8 cellular contexts compared by ENCODE assay signal in genomic region chr12:6195665-6196535, GRCh38. TPM values are rescaled to one million over a fixed set of nuclear protein-coding genes. Genes with fewer than 3 reads are reported as not detected.
DNase-seq lines count a peak whose midpoint lies in the region; ATAC-seq and TF ChIP-seq lines count a peak whose summit lies in the region.

No MANE protein-coding gene starts in this region.

- no peaks in the 10 kb centered on the region for H3K4me1 Mint-ChIP-seq in central memory CD8-positive, alpha-beta T cell

- peaks cover 43% of the 10 kb centered on the region for H3K27me3 Mint-ChIP-seq in central memory CD8-positive, alpha-beta T cell

- no peaks in the 10 kb centered on the region for H3K36me3 Mint-ChIP-seq in central memory CD8-positive, alpha-beta T cell (ENCODE audit: insufficient read depth)

- H3K4me3 Mint-ChIP-seq in central memory CD8-positive, alpha-beta T cell = no peak overlapping the region

- intact Hi-C loops in left colon (cut with DNase I, micrococcal nuclease) = loop anchor here (5.0 to 10.0 kb wide), 3 partner anchors 36 to 81 kb away; no protein-coding TSS in a partner anchor

- no peak overlapping the region for H3K27ac Mint-ChIP-seq in central memory CD8-positive, alpha-beta T cell (ENCODE audit: low read depth)

- no peaks in the 10 kb centered on the region for H3K9me3 Mint-ChIP-seq in central memory CD8-positive, alpha-beta T cell

- DNase-seq in AG09319 (ENCODE audit: extremely low read depth, low read depth) (peak; percentile 49), GM20000 (ENCODE audit: low spot score) (peak; percentile 95), NCI-H2029 treated with DMSO at 0.1 percent for 48 hours (lab: John Stamatoyannopoulos, UW) (peak; percentile 32), left colon (peak; percentile 83 to 88), SHP77 treated with DMSO at 0.1 percent for 48 hours (lab: John Stamatoyannopoulos, UW) (no peak)
- peak; percentile 49 for DNase-seq in activated CD4-positive, CD25-positive, alpha-beta regulatory T cell treated with anti-CD3 and anti-CD28 coated beads, Interleukin-2, amount 50 U/mL, for 16 hours (ENCODE audit: low read depth, low spot score)
- peak; percentile 48 to 65 for DNase-seq in central memory CD8-positive, alpha-beta T cell (ENCODE audit: low spot score in 2 of 2)
- DNase-seq in stimulated activated CD4-positive, alpha-beta T cell treated with anti-CD3 and anti-CD28 coated beads, Interleukin-1b, Interleukin-23, amount 100 ng/mL, for 4 hours (ENCODE audit: low read depth in 2 of 2) = peak; percentile 72 to 73

- peak; percentile 90 for TF ChIP-seq CTCF in AG09319 (IDR thresholded peaks at IDR 0.05; ENCODE audit: low read depth, low read length)
- peak; percentile 78 for TF ChIP-seq CTCF in GM20000 (IDR thresholded peaks at IDR 0.05; ENCODE audit: extremely low read depth, missing control alignments)

- ATAC-seq in central memory CD8-positive, alpha-beta T cell (replicated peaks; ENCODE audit: extremely low read depth, poor library complexity, severe bottlenecking) = no peak
- ATAC-seq in left colon = peak; percentile 58

RNA-seq across cellular contexts. Expression of gene CD9, which starts 4.3 kb away (rescaled TPM):
- 100 to 1,000 TPM; 574 to 766 TPM for total RNA-seq in left colon
